In genomic region chr1:180632326-180633088, GRCh38 we compare ENCODE assay signal across 1 cellular context.
TF ChIP-seq lines count a peak whose summit lies in the region.

No MANE protein-coding gene starts in this region.

TF ChIP-seq in K562, 482 proteins besides CTCF, POLR2A, EP300 and RAD21 (continued from another document and continues in another):
- TF ChIP-seq, protein P1, sequence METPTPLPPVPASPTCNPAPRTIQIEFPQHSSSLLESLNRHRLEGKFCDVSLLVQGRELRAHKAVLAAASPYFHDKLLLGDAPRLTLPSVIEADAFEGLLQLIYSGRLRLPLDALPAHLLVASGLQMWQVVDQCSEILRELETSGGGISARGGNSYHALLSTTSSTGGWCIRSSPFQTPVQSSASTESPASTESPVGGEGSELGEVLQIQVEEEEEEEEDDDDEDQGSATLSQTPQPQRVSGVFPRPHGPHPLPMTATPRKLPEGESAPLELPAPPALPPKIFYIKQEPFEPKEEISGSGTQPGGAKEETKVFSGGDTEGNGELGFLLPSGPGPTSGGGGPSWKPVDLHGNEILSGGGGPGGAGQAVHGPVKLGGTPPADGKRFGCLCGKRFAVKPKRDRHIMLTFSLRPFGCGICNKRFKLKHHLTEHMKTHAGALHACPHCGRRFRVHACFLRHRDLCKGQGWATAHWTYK (CRISPR knock-in tag; IDR thresholded peaks at IDR 0.05) = no peak
- TF ChIP-seq MNT (conservative IDR thresholded peaks at IDR 0.05) (peak in 1 of 2 experiments; percentile 56; a peak in 1 of 4 replicates), CTBP1 (IDR thresholded peaks at IDR 0.05; ENCODE audit: borderline replicate concordance) (peak; percentile 71; the same call in 1 of the 2 replicates), POU5F1 (IDR thresholded peaks at IDR 0.05; ENCODE audit: borderline replicate concordance, low read depth, low read length, partially characterized antibody) (no peak), SIRT6 (IDR thresholded peaks at IDR 0.05; ENCODE audit: low read depth, low read length) (no peak), LCOR (CRISPR knock-in tag; IDR thresholded peaks at IDR 0.05) (no peak), RBBP5 (IDR thresholded peaks at IDR 0.05; ENCODE audit: borderline replicate concordance, insufficient read depth, low read length, poor library complexity, severe bottlenecking) (peak; percentile 99), STAT6 (CRISPR knock-in tag; IDR thresholded peaks at IDR 0.05) (0 out of 2 replicates have a peak, but pooled peaks have one; percentile 73), EHMT2 (IDR thresholded peaks at IDR 0.05) (no peak), NELFE (IDR thresholded peaks at IDR 0.05; ENCODE audit: insufficient read depth, insufficient read length) (no peak), CHD4 (IDR thresholded peaks at IDR 0.05; ENCODE audit: insufficient read depth, insufficient replicate concordance, low read depth, low read length, poor library complexity, severe bottlenecking) (no peak), AFF4 (CRISPR knock-in tag; IDR thresholded peaks at IDR 0.05) (no peak), ZNF140 (CRISPR knock-in tag; IDR thresholded peaks at IDR 0.05) (no peak), ZNF324 (CRISPR knock-in tag; IDR thresholded peaks at IDR 0.05) (no peak), ZNF12 (CRISPR knock-in tag; IDR thresholded peaks at IDR 0.05) (no peak), ZNF316 (IDR thresholded peaks at IDR 0.05) (no peak), SMARCC2 (IDR thresholded peaks at IDR 0.05; ENCODE audit: low read depth) (no peak; the same call in 1 of the 2 replicates), GABPB1 (CRISPR knock-in tag; IDR thresholded peaks at IDR 0.05) (peak; percentile 68; the same call in 1 of the 2 replicates), NR4A1 (CRISPR knock-in tag; IDR thresholded peaks at IDR 0.05) (no peak), NR4A1 (tag; IDR thresholded peaks at IDR 0.05) (0 out of 2 replicates have a peak, but pooled peaks have one; percentile 20), ZC3H4 (CRISPR knock-in tag; IDR thresholded peaks at IDR 0.05; ENCODE audit: borderline replicate concordance) (no peak), THAP7 (CRISPR knock-in tag; IDR thresholded peaks at IDR 0.05) (no peak), ILK (tag; IDR thresholded peaks at IDR 0.05; ENCODE audit: borderline replicate concordance, low read depth) (no peak), ZFPM2 (CRISPR knock-in tag; IDR thresholded peaks at IDR 0.05) (no peak), ILF3 (IDR thresholded peaks at IDR 0.05; ENCODE audit: borderline replicate concordance) (no peak), ZNF695 (CRISPR knock-in tag; IDR thresholded peaks at IDR 0.05) (no peak), CBX8 (IDR thresholded peaks at IDR 0.05; ENCODE audit: borderline replicate concordance, extremely low read depth, low read depth, low read length, poor library complexity, severe bottlenecking) (no peak), KLF6 (CRISPR knock-in tag; IDR thresholded peaks at IDR 0.05; ENCODE audit: borderline replicate concordance) (no peak), MAFF (IDR thresholded peaks at IDR 0.05; ENCODE audit: low read length) (no peak), ZNF24 (IDR thresholded peaks at IDR 0.05) (no peak), ARID2 (IDR thresholded peaks at IDR 0.05) (0 out of 2 replicates have a peak, but pooled peaks have one; percentile 10), KAT8 (IDR thresholded peaks at IDR 0.05; ENCODE audit: low read depth) (no peak)
- TF ChIP-seq, protein P2, sequence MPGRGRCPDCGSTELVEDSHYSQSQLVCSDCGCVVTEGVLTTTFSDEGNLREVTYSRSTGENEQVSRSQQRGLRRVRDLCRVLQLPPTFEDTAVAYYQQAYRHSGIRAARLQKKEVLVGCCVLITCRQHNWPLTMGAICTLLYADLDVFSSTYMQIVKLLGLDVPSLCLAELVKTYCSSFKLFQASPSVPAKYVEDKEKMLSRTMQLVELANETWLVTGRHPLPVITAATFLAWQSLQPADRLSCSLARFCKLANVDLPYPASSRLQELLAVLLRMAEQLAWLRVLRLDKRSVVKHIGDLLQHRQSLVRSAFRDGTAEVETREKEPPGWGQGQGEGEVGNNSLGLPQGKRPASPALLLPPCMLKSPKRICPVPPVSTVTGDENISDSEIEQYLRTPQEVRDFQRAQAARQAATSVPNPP (IDR thresholded peaks at IDR 0.05; ENCODE audit: borderline replicate concordance, insufficient read depth, insufficient read length) = no peak
- TF ChIP-seq, protein P3, sequence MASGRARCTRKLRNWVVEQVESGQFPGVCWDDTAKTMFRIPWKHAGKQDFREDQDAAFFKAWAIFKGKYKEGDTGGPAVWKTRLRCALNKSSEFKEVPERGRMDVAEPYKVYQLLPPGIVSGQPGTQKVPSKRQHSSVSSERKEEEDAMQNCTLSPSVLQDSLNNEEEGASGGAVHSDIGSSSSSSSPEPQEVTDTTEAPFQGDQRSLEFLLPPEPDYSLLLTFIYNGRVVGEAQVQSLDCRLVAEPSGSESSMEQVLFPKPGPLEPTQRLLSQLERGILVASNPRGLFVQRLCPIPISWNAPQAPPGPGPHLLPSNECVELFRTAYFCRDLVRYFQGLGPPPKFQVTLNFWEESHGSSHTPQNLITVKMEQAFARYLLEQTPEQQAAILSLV (tag; IDR thresholded peaks at IDR 0.05) = no peak
- TF ChIP-seq, protein P4, sequence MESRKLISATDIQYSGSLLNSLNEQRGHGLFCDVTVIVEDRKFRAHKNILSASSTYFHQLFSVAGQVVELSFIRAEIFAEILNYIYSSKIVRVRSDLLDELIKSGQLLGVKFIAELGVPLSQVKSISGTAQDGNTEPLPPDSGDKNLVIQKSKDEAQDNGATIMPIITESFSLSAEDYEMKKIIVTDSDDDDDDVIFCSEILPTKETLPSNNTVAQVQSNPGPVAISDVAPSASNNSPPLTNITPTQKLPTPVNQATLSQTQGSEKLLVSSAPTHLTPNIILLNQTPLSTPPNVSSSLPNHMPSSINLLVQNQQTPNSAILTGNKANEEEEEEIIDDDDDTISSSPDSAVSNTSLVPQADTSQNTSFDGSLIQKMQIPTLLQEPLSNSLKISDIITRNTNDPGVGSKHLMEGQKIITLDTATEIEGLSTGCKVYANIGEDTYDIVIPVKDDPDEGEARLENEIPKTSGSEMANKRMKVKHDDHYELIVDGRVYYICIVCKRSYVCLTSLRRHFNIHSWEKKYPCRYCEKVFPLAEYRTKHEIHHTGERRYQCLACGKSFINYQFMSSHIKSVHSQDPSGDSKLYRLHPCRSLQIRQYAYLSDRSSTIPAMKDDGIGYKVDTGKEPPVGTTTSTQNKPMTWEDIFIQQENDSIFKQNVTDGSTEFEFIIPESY (CRISPR knock-in tag; IDR thresholded peaks at IDR 0.05) = no peak
- TF ChIP-seq, protein P5, sequence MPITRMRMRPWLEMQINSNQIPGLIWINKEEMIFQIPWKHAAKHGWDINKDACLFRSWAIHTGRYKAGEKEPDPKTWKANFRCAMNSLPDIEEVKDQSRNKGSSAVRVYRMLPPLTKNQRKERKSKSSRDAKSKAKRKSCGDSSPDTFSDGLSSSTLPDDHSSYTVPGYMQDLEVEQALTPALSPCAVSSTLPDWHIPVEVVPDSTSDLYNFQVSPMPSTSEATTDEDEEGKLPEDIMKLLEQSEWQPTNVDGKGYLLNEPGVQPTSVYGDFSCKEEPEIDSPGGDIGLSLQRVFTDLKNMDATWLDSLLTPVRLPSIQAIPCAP (CRISPR knock-in tag; IDR thresholded peaks at IDR 0.05; ENCODE audit: borderline replicate concordance) = no peak
- TF ChIP-seq, protein P6, sequence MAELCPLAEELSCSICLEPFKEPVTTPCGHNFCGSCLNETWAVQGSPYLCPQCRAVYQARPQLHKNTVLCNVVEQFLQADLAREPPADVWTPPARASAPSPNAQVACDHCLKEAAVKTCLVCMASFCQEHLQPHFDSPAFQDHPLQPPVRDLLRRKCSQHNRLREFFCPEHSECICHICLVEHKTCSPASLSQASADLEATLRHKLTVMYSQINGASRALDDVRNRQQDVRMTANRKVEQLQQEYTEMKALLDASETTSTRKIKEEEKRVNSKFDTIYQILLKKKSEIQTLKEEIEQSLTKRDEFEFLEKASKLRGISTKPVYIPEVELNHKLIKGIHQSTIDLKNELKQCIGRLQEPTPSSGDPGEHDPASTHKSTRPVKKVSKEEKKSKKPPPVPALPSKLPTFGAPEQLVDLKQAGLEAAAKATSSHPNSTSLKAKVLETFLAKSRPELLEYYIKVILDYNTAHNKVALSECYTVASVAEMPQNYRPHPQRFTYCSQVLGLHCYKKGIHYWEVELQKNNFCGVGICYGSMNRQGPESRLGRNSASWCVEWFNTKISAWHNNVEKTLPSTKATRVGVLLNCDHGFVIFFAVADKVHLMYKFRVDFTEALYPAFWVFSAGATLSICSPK (IDR thresholded peaks at IDR 0.05; ENCODE audit: borderline replicate concordance) = no peak
- TF ChIP-seq, protein P7, sequence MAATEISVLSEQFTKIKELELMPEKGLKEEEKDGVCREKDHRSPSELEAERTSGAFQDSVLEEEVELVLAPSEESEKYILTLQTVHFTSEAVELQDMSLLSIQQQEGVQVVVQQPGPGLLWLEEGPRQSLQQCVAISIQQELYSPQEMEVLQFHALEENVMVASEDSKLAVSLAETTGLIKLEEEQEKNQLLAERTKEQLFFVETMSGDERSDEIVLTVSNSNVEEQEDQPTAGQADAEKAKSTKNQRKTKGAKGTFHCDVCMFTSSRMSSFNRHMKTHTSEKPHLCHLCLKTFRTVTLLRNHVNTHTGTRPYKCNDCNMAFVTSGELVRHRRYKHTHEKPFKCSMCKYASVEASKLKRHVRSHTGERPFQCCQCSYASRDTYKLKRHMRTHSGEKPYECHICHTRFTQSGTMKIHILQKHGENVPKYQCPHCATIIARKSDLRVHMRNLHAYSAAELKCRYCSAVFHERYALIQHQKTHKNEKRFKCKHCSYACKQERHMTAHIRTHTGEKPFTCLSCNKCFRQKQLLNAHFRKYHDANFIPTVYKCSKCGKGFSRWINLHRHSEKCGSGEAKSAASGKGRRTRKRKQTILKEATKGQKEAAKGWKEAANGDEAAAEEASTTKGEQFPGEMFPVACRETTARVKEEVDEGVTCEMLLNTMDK (IDR thresholded peaks at IDR 0.05; ENCODE audit: borderline replicate concordance, insufficient read depth, low read depth, low read length, poor library complexity, severe bottlenecking) = no peak
